Comparison of ENCODE assay signal across 22 cellular contexts in the genomic region with DNA sequence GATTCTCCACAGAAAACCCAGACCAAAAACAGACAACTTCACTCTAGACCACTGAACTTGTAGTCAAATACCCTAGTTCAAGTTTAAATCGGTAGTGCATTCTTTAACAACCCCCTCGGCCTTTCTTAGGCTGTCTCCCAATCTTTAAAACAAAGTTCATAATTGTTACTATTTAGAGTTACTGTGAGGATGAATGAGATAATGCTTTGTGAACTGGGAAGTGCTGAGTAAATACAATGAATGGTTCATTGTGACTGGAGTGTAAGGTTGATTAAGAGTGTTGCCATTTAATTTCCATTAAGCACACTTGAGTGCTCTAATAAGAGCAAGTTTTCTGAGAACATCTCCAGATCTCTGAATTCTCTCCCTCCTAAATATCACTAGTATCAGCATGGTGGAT.
"Had no signal": no experiment of that assay in that cellular context is flagged by ENCODE, and none has a peak within 500 bp of the region (broad histone marks: within the 10 kb centered on the region; RNA-seq: fewer than 3 reads in every experiment).

No MANE protein-coding gene starts in this region.

- H3K36me3 Mint-ChIP-seq: immature natural killer cell; naive B cell; stimulated activated naive B cell treated with anti-CD40 and anti-IgM and Interleukin-4, amounts not matched to agents 10 μg/mL and 1 μg/mL and 100 μg/mL, for 72 hours had no signal

- H3K27me3 Mint-ChIP-seq: dendritic cell treated with granulocyte-macrophage colony-stimulating factor and Interleukin-4, amounts not matched to agents 40 ng/mL and 50 ng/mL, for 4 days; naive B cell; stimulated activated naive CD8-positive, alpha-beta T cell treated with anti-CD3 and anti-CD28 coated beads, Interleukin-15, amount 100 ng/mL, for 72 hours had no signal

- H3K9me3 Mint-ChIP-seq: immature natural killer cell; naive B cell; nephron; stimulated activated naive CD8-positive, alpha-beta T cell treated with anti-CD3 and anti-CD28 coated beads, Interleukin-15, amount 100 ng/mL, for 72 hours had no signal

- ATAC-seq: stimulated activated naive B cell treated with anti-CD40 and anti-IgM and Interleukin-4, amounts not matched to agents 10 μg/mL and 1 μg/mL and 100 μg/mL, for 72 hours; stimulated activated naive CD8-positive, alpha-beta T cell treated with anti-CD3 and anti-CD28 coated beads, Interleukin-15, amount 100 ng/mL, for 72 hours had no signal

- FAIRE-seq: endothelial cell of umbilical vein, kidney had no signal

- H3K4me3 ChIP-seq: gastroesophageal sphincter, lung, sigmoid colon, skin epidermis, thoracic aorta, transverse colon had no signal

- H3K4me1 Mint-ChIP-seq: immature natural killer cell had no signal

- H3K27ac Mint-ChIP-seq: dendritic cell treated with granulocyte-macrophage colony-stimulating factor and Interleukin-4, amounts not matched to agents 40 ng/mL and 50 ng/mL, for 4 days; immature natural killer cell; naive B cell; nephron; stimulated activated naive B cell treated with anti-CD40 and anti-IgM and Interleukin-4, amounts not matched to agents 10 μg/mL and 1 μg/mL and 100 μg/mL, for 72 hours; stimulated activated naive CD8-positive, alpha-beta T cell treated with anti-CD3 and anti-CD28 coated beads, Interleukin-15, amount 100 ng/mL, for 72 hours had no signal

- H3K4me3 Mint-ChIP-seq: dendritic cell treated with granulocyte-macrophage colony-stimulating factor and Interleukin-4, amounts not matched to agents 40 ng/mL and 50 ng/mL, for 4 days; immature natural killer cell; naive B cell; nephron; stimulated activated naive B cell treated with anti-CD40 and anti-IgM and Interleukin-4, amounts not matched to agents 10 μg/mL and 1 μg/mL and 100 μg/mL, for 72 hours; stimulated activated naive CD8-positive, alpha-beta T cell treated with anti-CD3 and anti-CD28 coated beads, Interleukin-15, amount 100 ng/mL, for 72 hours had no signal

- H3K27ac ChIP-seq: neutrophil, skin epidermis, thoracic aorta, transverse colon had no signal

- H3K36me3 ChIP-seq: gastroesophageal sphincter, neutrophil, sigmoid colon, thoracic aorta, transverse colon had no signal

- DNase-seq: cerebellar nuclear complex; immature natural killer cell; kidney; left cardiac atrium; left ventricle myocardium superior; mesendoderm; naive B cell; posterior cingulate gyrus; sigmoid colon; stimulated activated CD4-positive, alpha-beta T cell treated with anti-CD3 and anti-CD28 coated beads, Interleukin-2, amount 100 ng/mL, for 24 hours; stimulated activated CD4-positive, alpha-beta T cell treated with anti-CD3 and anti-CD28 coated beads, Interleukin-4, amount 100 ng/mL, for 4 hours; stimulated activated naive B cell treated with anti-CD40 and anti-IgM and Interleukin-4, amounts not matched to agents 10 μg/mL and 1 μg/mL and 100 μg/mL, for 72 hours; stimulated activated naive CD8-positive, alpha-beta T cell treated with anti-CD3 and anti-CD28 coated beads, Interleukin-15, amount 100 ng/mL, for 72 hours; transverse colon had no signal

- H3K9me3 ChIP-seq: gastroesophageal sphincter, neutrophil, sigmoid colon, thoracic aorta, transverse colon had no signal

- H3K27me3 ChIP-seq: gastroesophageal sphincter, neutrophil, sigmoid colon, transverse colon had no signal
